14 cellular contexts compared by ENCODE assay signal in the genomic region with DNA sequence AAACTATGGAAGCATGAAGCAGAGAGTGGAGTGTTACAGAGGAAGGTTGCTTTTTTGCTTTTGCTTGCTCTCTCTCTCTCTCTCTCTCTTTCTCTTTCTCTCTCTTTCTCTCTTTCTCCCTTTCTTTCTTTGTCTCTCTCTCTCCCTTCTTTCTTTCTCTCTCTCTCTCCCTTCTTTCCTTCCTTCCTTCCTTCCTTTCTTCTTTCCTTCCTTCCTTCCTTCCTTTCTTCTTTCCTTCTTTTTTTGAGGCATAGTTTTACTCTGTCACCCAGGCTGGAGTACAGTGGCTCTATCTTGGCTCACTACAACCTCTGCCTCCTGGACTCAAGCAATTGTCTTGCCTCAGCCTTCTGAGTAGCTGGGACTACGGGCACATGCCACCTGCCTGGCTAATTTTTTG. TPM values are rescaled to one million over a fixed set of nuclear protein-coding genes. Genes with fewer than 3 reads are reported as not detected.
A peak's percentile ranks its signal among the peaks of the same experiment; 100 is the strongest.
DNase-seq lines count a peak whose midpoint lies in the region; ATAC-seq lines count a peak whose summit lies in the region.
"Had no signal": no experiment of that assay in that cellular context is flagged by ENCODE, and none has a peak within 500 bp of the region (broad histone marks: within the 10 kb centered on the region; RNA-seq: fewer than 3 reads in every experiment).

No MANE protein-coding gene starts in this region.

- intact Hi-C loops in activated T-helper 2 cell treated with anti-CD3 and anti-CD28 coated beads, Interferon-gamma antibody, Interleukin-2, Interleukin-4, amounts not matched to agents 10 μg/mL and 5 μg/mL and 100 μg/mL, durations not matched to agents 14 hours and 24 hours and 36 hours (cut with micrococcal nuclease): loop anchor here (5.0 kb wide), 3 partner anchors 561 to 609 kb away; partner anchors contain the start of gene ATF7IP

- peaks cover 94 to 100% (median 99%) of the 10 kb centered on the region in 10 experiments for H3K4me1 ChIP-seq in BLaER1 treated with 17β-estradiol and CSF1 and Interleukin-3, amounts not matched to agents 10 nM and 100 nM
- H3K4me1 ChIP-seq: right lobe of liver had no signal

- no peak for ATAC-seq in naive thymus-derived CD8-positive, alpha-beta T cell
- ATAC-seq in GM21367 (IDR thresholded peaks at IDR 0.05; ENCODE audit: unreplicated experiment) (no peak), HG03460 (IDR thresholded peaks at IDR 0.05; ENCODE audit: unreplicated experiment) (no peak), HG03565 (IDR thresholded peaks at IDR 0.05; ENCODE audit: unreplicated experiment) (no peak)
- ATAC-seq: right lobe of liver had no signal

- DNase-seq in activated T-helper 2 cell treated with anti-CD3 and anti-CD28 coated beads, Interferon-gamma antibody, Interleukin-2, Interleukin-4, amounts not matched to agents 10 μg/mL and 5 μg/mL and 100 μg/mL, durations not matched to agents 14 hours and 24 hours and 36 hours (ENCODE audit: low spot score): no peak
- DNase-seq in naive thymus-derived CD8-positive, alpha-beta T cell: no peak
- no peak for DNase-seq in NCI-H1417 treated with DMSO at 0.1 percent for 48 hours (lab: John Stamatoyannopoulos, UW)
- DNase-seq: adrenal gland, HCEC 1CT, NCI-H226, right lobe of liver, WERI-Rb-1 had no signal

- H3K9ac ChIP-seq in BLaER1 treated with 17β-estradiol and CSF1 and Interleukin-3, amounts not matched to agents 10 nM and 100 nM: peak overlapping the region in 10 of 11 experiments; percentile 29 to 75 (median 54); a peak in 17 of 22 replicates

- no peaks in the 10 kb centered on the region for H3K9me3 ChIP-seq in BLaER1 treated with 17β-estradiol and CSF1 and Interleukin-3, amounts not matched to agents 10 nM and 100 nM (replicated peaks in 1 of 11)
- H3K9me3 ChIP-seq: adrenal gland, right lobe of liver had no signal

- H3K27ac ChIP-seq in BLaER1 treated with 17β-estradiol and CSF1 and Interleukin-3, amounts not matched to agents 10 nM and 100 nM: peak overlapping the region; percentile 81 to 96 (median 90)
- H3K27ac ChIP-seq: WERI-Rb-1 had no signal

- H3K27me3 ChIP-seq in BLaER1 treated with 17β-estradiol and CSF1 and Interleukin-3, amounts not matched to agents 10 nM and 100 nM: no peaks in the 10 kb centered on the region
- H3K27me3 ChIP-seq: adrenal gland, right lobe of liver had no signal

- H3K36me3 ChIP-seq in BLaER1 treated with 17β-estradiol and CSF1 and Interleukin-3, amounts not matched to agents 10 nM and 100 nM: peaks cover 16 to 93% (median 47%) of the 10 kb centered on the region in 11 experiments
- H3K36me3 ChIP-seq: adrenal gland, WERI-Rb-1 had no signal

- peak overlapping the region; percentile 92 to 99 (median 98) for H3K4me2 ChIP-seq in BLaER1 treated with 17β-estradiol and CSF1 and Interleukin-3, amounts not matched to agents 10 nM and 100 nM

- H4K20me1 ChIP-seq in BLaER1 treated with 17β-estradiol and CSF1 and Interleukin-3, amounts not matched to agents 10 nM and 100 nM: peaks cover 11 to 80% (median 47%) of the 10 kb centered on the region in 11 experiments; a peak in 20 of 22 replicates

- H3K27me3 Mint-ChIP-seq in activated T-helper 2 cell treated with anti-CD3 and anti-CD28 coated beads, Interferon-gamma antibody, Interleukin-2, Interleukin-4, amounts not matched to agents 10 μg/mL and 5 μg/mL and 100 μg/mL, durations not matched to agents 14 hours and 24 hours and 36 hours (ENCODE audit: low read depth): no peaks in the 10 kb centered on the region
- no peaks in the 10 kb centered on the region for H3K27me3 Mint-ChIP-seq in naive thymus-derived CD8-positive, alpha-beta T cell

- H3K4me3 ChIP-seq in BLaER1 treated with 17β-estradiol and CSF1 and Interleukin-3, amounts not matched to agents 10 nM and 100 nM: peak overlapping the region in 9 of 10 experiments; percentile 6 to 39 (median 21); a peak in 13 of 20 replicates
- peak overlapping the region; percentile 28; the same call in 1 of the 2 replicates for H3K4me3 ChIP-seq in GM08714 (ENCODE audit: low read length)
- H3K4me3 ChIP-seq: adrenal gland, right lobe of liver had no signal

- H3K4me3 Mint-ChIP-seq in activated T-helper 2 cell treated with anti-CD3 and anti-CD28 coated beads, Interferon-gamma antibody, Interleukin-2, Interleukin-4, amounts not matched to agents 10 μg/mL and 5 μg/mL and 100 μg/mL, durations not matched to agents 14 hours and 24 hours and 36 hours (ENCODE audit: low read depth): peak overlapping the region; percentile 80
- peak overlapping the region; percentile 77 to 100 (median 92) for H3K4me3 Mint-ChIP-seq in naive thymus-derived CD8-positive, alpha-beta T cell

- H3K4me1 Mint-ChIP-seq in activated T-helper 2 cell treated with anti-CD3 and anti-CD28 coated beads, Interferon-gamma antibody, Interleukin-2, Interleukin-4, amounts not matched to agents 10 μg/mL and 5 μg/mL and 100 μg/mL, durations not matched to agents 14 hours and 24 hours and 36 hours (ENCODE audit: low read depth): peaks cover 80% of the 10 kb centered on the region
- H3K4me1 Mint-ChIP-seq in naive thymus-derived CD8-positive, alpha-beta T cell: peaks cover 45 to 97% (median 86%) of the 10 kb centered on the region in 4 donors

- peaks cover 64% of the 10 kb centered on the region for H3K36me3 Mint-ChIP-seq in activated T-helper 2 cell treated with anti-CD3 and anti-CD28 coated beads, Interferon-gamma antibody, Interleukin-2, Interleukin-4, amounts not matched to agents 10 μg/mL and 5 μg/mL and 100 μg/mL, durations not matched to agents 14 hours and 24 hours and 36 hours (ENCODE audit: low read depth)
- peaks cover 18 to 81% (median 43%) of the 10 kb centered on the region in 3 donors for H3K36me3 Mint-ChIP-seq in naive thymus-derived CD8-positive, alpha-beta T cell

- POLR2A ChIA-PET in naive thymus-derived CD8-positive, alpha-beta T cell (lab: Charles Lee): interaction anchor here (0.8 to 3.7 kb wide), 7 partner anchors 9 to 183 kb away, joined by 3 to 18 read pairs (median 5); a partner anchor contains a TSS

- no peaks in the 10 kb centered on the region for H3K9me3 Mint-ChIP-seq in activated T-helper 2 cell treated with anti-CD3 and anti-CD28 coated beads, Interferon-gamma antibody, Interleukin-2, Interleukin-4, amounts not matched to agents 10 μg/mL and 5 μg/mL and 100 μg/mL, durations not matched to agents 14 hours and 24 hours and 36 hours
- H3K9me3 Mint-ChIP-seq in naive thymus-derived CD8-positive, alpha-beta T cell: no peaks in the 10 kb centered on the region

- H3K27ac Mint-ChIP-seq in activated T-helper 2 cell treated with anti-CD3 and anti-CD28 coated beads, Interferon-gamma antibody, Interleukin-2, Interleukin-4, amounts not matched to agents 10 μg/mL and 5 μg/mL and 100 μg/mL, durations not matched to agents 14 hours and 24 hours and 36 hours: peak overlapping the region; percentile 93
- H3K27ac Mint-ChIP-seq in naive thymus-derived CD8-positive, alpha-beta T cell: peak overlapping the region; percentile 95 to 100 (median 98)

RNA-seq across cellular contexts. Expression of gene ARHGDIB, which starts 7.6 kb away (rescaled TPM):
- total RNA-seq in activated T-helper 2 cell treated with anti-CD3 and anti-CD28 coated beads, Interferon-gamma antibody, Interleukin-2, Interleukin-4, amounts not matched to agents 10 μg/mL and 5 μg/mL and 100 μg/mL, durations not matched to agents 14 hours and 24 hours and 36 hours: 535 and 561 TPM in 2 replicates
- 100 to 1,000 TPM; 937 to 948 TPM for total RNA-seq in naive thymus-derived CD8-positive, alpha-beta T cell
- polyA plus RNA-seq in naive thymus-derived CD8-positive, alpha-beta T cell: 1,000 to 10,000 TPM; 3,195 to 3,446 (median 3,407) TPM

RNA-seq across cellular contexts. Expression of gene ERP27, which starts 15.4 kb away (rescaled TPM):
- 3.2 and 4.7 TPM in 2 replicates for total RNA-seq in activated T-helper 2 cell treated with anti-CD3 and anti-CD28 coated beads, Interferon-gamma antibody, Interleukin-2, Interleukin-4, amounts not matched to agents 10 μg/mL and 5 μg/mL and 100 μg/mL, durations not matched to agents 14 hours and 24 hours and 36 hours
- 10 to 100 TPM; 23.9 to 25.8 TPM for total RNA-seq in naive thymus-derived CD8-positive, alpha-beta T cell
- 1 to 10 TPM; 3.2 to 4.4 (median 3.9) TPM for polyA plus RNA-seq in naive thymus-derived CD8-positive, alpha-beta T cell

RNA-seq across cellular contexts. Expression of gene PDE6H, which starts 19.1 kb away (rescaled TPM):
- not detected in 2 replicates for total RNA-seq in activated T-helper 2 cell treated with anti-CD3 and anti-CD28 coated beads, Interferon-gamma antibody, Interleukin-2, Interleukin-4, amounts not matched to agents 10 μg/mL and 5 μg/mL and 100 μg/mL, durations not matched to agents 14 hours and 24 hours and 36 hours
- not detected for total RNA-seq in naive thymus-derived CD8-positive, alpha-beta T cell
- not detected for polyA plus RNA-seq in naive thymus-derived CD8-positive, alpha-beta T cell
- total RNA-seq: mesenteric fat pad, right lobe of liver had no signal
